In genomic region chr19:41746593-41747227, GRCh38 we compare ENCODE assay signal across 8 cellular contexts. TPM values are rescaled to one million over a fixed set of nuclear protein-coding genes. Genes with fewer than 3 reads are reported as not detected.
A peak's percentile ranks its signal among the peaks of the same experiment; 100 is the strongest.
DNase-seq lines count a peak whose midpoint lies in the region; ATAC-seq and TF ChIP-seq lines count a peak whose summit lies in the region.

No MANE protein-coding gene starts in this region.

- 17 to 18% methylated on average over 11 of the region's 11 CpGs for WGBS in tibial nerve, 2 donors

- no peak overlapping the region for H2AFZ ChIP-seq in MM.1S (ENCODE audit: low read length)

- H3K9me3 ChIP-seq in DOHH2 (ENCODE audit: control insufficient read depth, insufficient read depth, low read length), result no peaks in the 10 kb centered on the region
- no peaks in the 10 kb centered on the region for H3K9me3 ChIP-seq in MM.1S (replicated peaks; ENCODE audit: insufficient read depth, low read length)
- H3K9me3 ChIP-seq in SJCRH30 (replicated peaks), result no peaks in the 10 kb centered on the region
- no peaks in the 10 kb centered on the region for H3K9me3 ChIP-seq in tibial nerve

- TF ChIP-seq CTCF in DOHH2 (IDR thresholded peaks at IDR 0.05; ENCODE audit: low read depth, low read length, poor library complexity, severe bottlenecking), result peak; percentile 73
- TF ChIP-seq CTCF in MM.1S (IDR thresholded peaks at IDR 0.05; ENCODE audit: low read length), result peak; percentile 56
- peak in 2 of 5 experiments; percentile 13 for TF ChIP-seq CTCF in tibial nerve (IDR thresholded peaks at IDR 0.05)

- no peak overlapping the region for H3K4me3 ChIP-seq in DOHH2 (ENCODE audit: low read length)
- no peak overlapping the region for H3K4me3 ChIP-seq in MM.1S (ENCODE audit: low read length)
- H3K4me3 ChIP-seq in SJCRH30, result no peak overlapping the region
- H3K4me3 ChIP-seq in tibial nerve, result no peak overlapping the region

- peaks cover 11% of the 10 kb centered on the region for H3K4me1 Mint-ChIP-seq in activated naive CD8-positive, alpha-beta T cell treated with anti-CD3 and anti-CD28 coated beads for 36 hours

- H3K27me3 ChIP-seq in DOHH2 (ENCODE audit: control insufficient read depth, low read length), result peaks cover 33% of the 10 kb centered on the region
- H3K27me3 ChIP-seq in MM.1S (replicated peaks; ENCODE audit: insufficient read depth, low read length), result peaks cover 81% of the 10 kb centered on the region
- peaks cover 31% of the 10 kb centered on the region for H3K27me3 ChIP-seq in SJCRH30
- peaks cover 0 to 30% of the 10 kb centered on the region in 2 donors for H3K27me3 ChIP-seq in tibial nerve

- DNase-seq in MM.1S (peak; percentile 53), SJCRH30 (peak; percentile 46 to 70), iPS DF 19.7 (ENCODE audit: low read depth, low spot score) (peak; percentile 50), tibial nerve (ENCODE audit: low spot score in 2 of 2) (no peak)
- DNase-seq in activated naive CD8-positive, alpha-beta T cell treated with anti-CD3 and anti-CD28 coated beads for 36 hours, result peak; percentile 52
- DNase-seq in stimulated activated CD4-positive, alpha-beta T cell treated with anti-CD3 and anti-CD28 coated beads, Interleukin-4, amount 100 ng/mL, for 24 hours, result peak; percentile 64

- no peaks in the 10 kb centered on the region for H3K79me2 ChIP-seq in DOHH2 (ENCODE audit: control insufficient read depth, low read length)
- H3K79me2 ChIP-seq in MM.1S (ENCODE audit: low read length), result no peaks in the 10 kb centered on the region

- H3K27me3 Mint-ChIP-seq in activated naive CD8-positive, alpha-beta T cell treated with anti-CD3 and anti-CD28 coated beads for 36 hours, result peaks cover 77% of the 10 kb centered on the region

- H3K27ac ChIP-seq in DOHH2 (ENCODE audit: low read depth, low read length) (no peak overlapping the region), MM.1S (ENCODE audit: low read length) (no peak overlapping the region), SJCRH30 (no peak overlapping the region), tibial nerve (no peak overlapping the region)

- H3F3A ChIP-seq in DOHH2 (ENCODE audit: control insufficient read depth, insufficient read depth), result no peaks in the 10 kb centered on the region
- H3F3A ChIP-seq in MM.1S (ENCODE audit: insufficient read depth, low read length), result no peaks in the 10 kb centered on the region

- no peak for TF ChIP-seq EP300 in tibial nerve (IDR thresholded peaks at IDR 0.05)

- H3K9ac ChIP-seq in MM.1S (ENCODE audit: low read length), result no peak overlapping the region

- H3K4me1 ChIP-seq in DOHH2 (ENCODE audit: control insufficient read depth, low read length), result peaks cover 9% of the 10 kb centered on the region
- no peaks in the 10 kb centered on the region for H3K4me1 ChIP-seq in MM.1S (ENCODE audit: low read length)
- H3K4me1 ChIP-seq in SJCRH30, result no peaks in the 10 kb centered on the region; the same call in 1 of the 2 replicates
- H3K4me1 ChIP-seq in tibial nerve, result no peaks in the 10 kb centered on the region

- H3K9me2 ChIP-seq in DOHH2 (replicated peaks; ENCODE audit: control insufficient read depth, low read length) (no peaks in the 10 kb centered on the region), MM.1S (replicated peaks; ENCODE audit: insufficient read depth, low read length) (no peaks in the 10 kb centered on the region)

- no peak overlapping the region for H3K27ac Mint-ChIP-seq in activated naive CD8-positive, alpha-beta T cell treated with anti-CD3 and anti-CD28 coated beads for 36 hours

- no peak overlapping the region for H3K4me2 ChIP-seq in DOHH2 (ENCODE audit: low read length)
- H3K4me2 ChIP-seq in MM.1S (ENCODE audit: low read depth, low read length), result no peak overlapping the region

- H3K9me3 Mint-ChIP-seq in activated naive CD8-positive, alpha-beta T cell treated with anti-CD3 and anti-CD28 coated beads for 36 hours, result no peaks in the 10 kb centered on the region

- H3K36me3 ChIP-seq in DOHH2 (ENCODE audit: control insufficient read depth, low read length), result no peaks in the 10 kb centered on the region
- no peaks in the 10 kb centered on the region for H3K36me3 ChIP-seq in MM.1S (replicated peaks; ENCODE audit: insufficient read depth, low read length)
- H3K36me3 ChIP-seq in SJCRH30, result no peaks in the 10 kb centered on the region
- H3K36me3 ChIP-seq in tibial nerve, result no peaks in the 10 kb centered on the region

- no peak for TF ChIP-seq POLR2A in tibial nerve (IDR thresholded peaks at IDR 0.05)

- H4K20me1 ChIP-seq in DOHH2 (ENCODE audit: control insufficient read depth, insufficient read depth, low read depth, low read length) (no peaks in the 10 kb centered on the region), MM.1S (ENCODE audit: insufficient read depth, low read length) (no peaks in the 10 kb centered on the region)

- ATAC-seq in GM18511 (IDR thresholded peaks at IDR 0.05; ENCODE audit: unreplicated experiment), result no peak

- no peak overlapping the region for H3K4me3 Mint-ChIP-seq in activated naive CD8-positive, alpha-beta T cell treated with anti-CD3 and anti-CD28 coated beads for 36 hours

- H3K36me3 Mint-ChIP-seq in activated naive CD8-positive, alpha-beta T cell treated with anti-CD3 and anti-CD28 coated beads for 36 hours, result no peaks in the 10 kb centered on the region

RNA-seq across cellular contexts. Expression of gene CEACAM6, which starts 8.6 kb away (rescaled TPM):
- total RNA-seq in SJCRH30 (2014; rRNA removed; shearing (Covaris generic)), result not detected in 2 replicates
- total RNA-seq in activated naive CD8-positive, alpha-beta T cell treated with anti-CD3 and anti-CD28 coated beads for 36 hours, result not detected
- total RNA-seq in tibial nerve, result not detected

RNA-seq across cellular contexts. Expression of gene CEACAM5, which starts 38.3 kb away (rescaled TPM):
- not detected in 2 replicates for total RNA-seq in SJCRH30 (2014; rRNA removed; shearing (Covaris generic))
- not detected for total RNA-seq in activated naive CD8-positive, alpha-beta T cell treated with anti-CD3 and anti-CD28 coated beads for 36 hours
- total RNA-seq in tibial nerve, result not detected

RNA-seq across cellular contexts. Expression of gene CEACAM3, which starts 49.7 kb away (rescaled TPM):
- not detected in 2 replicates for total RNA-seq in SJCRH30 (2014; rRNA removed; shearing (Covaris generic))
- total RNA-seq in activated naive CD8-positive, alpha-beta T cell treated with anti-CD3 and anti-CD28 coated beads for 36 hours, result not detected
- total RNA-seq in tibial nerve, result 1 to 10 TPM in 1 of 4 donors, not detected in 3; 1.0 TPM

RNA-seq across cellular contexts. Expression of gene CEACAM7, which starts 58.6 kb away (rescaled TPM):
- total RNA-seq in SJCRH30 (2014; rRNA removed; shearing (Covaris generic)), result not detected in 2 replicates
- not detected for total RNA-seq in activated naive CD8-positive, alpha-beta T cell treated with anti-CD3 and anti-CD28 coated beads for 36 hours
- not detected for total RNA-seq in tibial nerve

Comparison
In these comparisons a context has a peak if more than half of its experiments do, and no peak if none do; other contexts are left out.
1. DNase-seq: peak in MM.1S (single experiment), SJCRH30 (2 of 2), activated naive CD8-positive, alpha-beta T cell treated with anti-CD3 and anti-CD28 coated beads for 36 hours (single experiment), iPS DF 19.7 (single experiment) and stimulated activated CD4-positive, alpha-beta T cell treated with anti-CD3 and anti-CD28 coated beads, Interleukin-4, amount 100 ng/mL, for 24 hours (single experiment); none in tibial nerve (0 of 2).